In the genomic region with DNA sequence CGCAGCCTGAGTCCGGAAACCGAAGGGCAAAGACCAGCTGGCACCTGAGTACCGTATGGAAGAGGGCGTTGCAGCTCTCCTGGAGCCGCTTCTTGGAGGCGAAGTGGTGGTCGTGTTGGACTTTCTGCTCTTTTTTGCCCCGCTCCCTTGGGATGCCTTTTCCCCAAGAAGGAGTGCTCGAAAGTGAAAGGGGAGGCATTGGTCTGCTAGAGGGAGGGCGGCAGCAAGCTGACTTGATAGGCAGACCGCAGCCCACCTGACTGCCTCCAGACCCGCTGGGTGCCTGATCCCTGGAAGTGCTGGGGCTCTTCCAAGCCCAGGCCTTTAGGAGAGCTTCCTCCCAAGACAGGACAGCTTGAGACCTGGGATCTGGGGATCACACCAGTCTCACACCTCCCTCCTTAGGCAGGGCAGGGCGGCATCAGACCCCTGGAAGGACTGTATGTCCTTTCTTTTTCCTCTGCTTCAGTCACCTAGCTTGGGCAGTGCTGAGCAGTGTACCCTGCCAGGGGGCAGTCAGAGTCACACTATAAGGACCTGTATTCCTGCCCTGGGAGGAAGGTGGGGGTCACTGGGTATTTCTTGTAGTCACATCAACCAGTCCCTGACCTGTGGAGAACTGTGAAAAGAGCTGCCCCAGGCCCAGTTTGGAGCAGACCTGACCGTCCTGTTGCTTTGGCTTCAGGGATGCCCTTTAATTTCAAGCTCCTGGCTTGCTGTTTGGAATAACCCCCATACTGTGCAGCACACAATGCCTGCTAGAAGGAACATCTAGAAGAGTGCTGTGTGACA, we compare ENCODE assay signal across 8 cellular contexts. TPM values are rescaled to one million over a fixed set of nuclear protein-coding genes. Genes with fewer than 3 reads are reported as not detected.
DNase-seq lines count a peak whose midpoint lies in the region; ATAC-seq and TF ChIP-seq lines count a peak whose summit lies in the region.

No MANE protein-coding gene starts in this region.

- H3K27me3 Mint-ChIP-seq in CD4-positive, CD25-positive, alpha-beta regulatory T cell, result peaks cover 14% of the 10 kb centered on the region

- H3K9me2 ChIP-seq in HCT116 (ENCODE audit: insufficient read depth), result no peaks in the 10 kb centered on the region

- POLR2A ChIA-PET in HCT116 (lab: Charles Lee), result interaction anchor here (1.2 kb wide), 1 partner anchor 109 kb away, joined by 3 read pairs; a partner anchor contains a TSS

- H3K9ac ChIP-seq in HCT116 (ENCODE audit: low read length), result peak overlapping the region; percentile 90
- H3K9ac ChIP-seq in rectal smooth muscle tissue (ENCODE audit: low read length), result peak overlapping the region; percentile 19

- no peaks in the 10 kb centered on the region for H4K20me1 ChIP-seq in HCT116 (ENCODE audit: insufficient read depth)

- H3K4me1 ChIP-seq in CD4-positive, CD25-positive, alpha-beta regulatory T cell (ENCODE audit: control insufficient read depth, insufficient read depth, low read length, poor library complexity, severe bottlenecking), result peaks cover 27% of the 10 kb centered on the region
- H3K4me1 ChIP-seq in HCT116 (ENCODE audit: control insufficient read depth in 1 of 2, insufficient read depth in 2 of 2, low read length in 2 of 2) (peaks cover 37 to 64% of the 10 kb centered on the region in 2 experiments), gastroesophageal sphincter (peaks cover 0 to 71% (median 32%) of the 10 kb centered on the region in 3 donors), rectal smooth muscle tissue (ENCODE audit: control insufficient read depth, insufficient read depth, low read length) (peaks cover 25% of the 10 kb centered on the region)

- WGBS in gastroesophageal sphincter (ENCODE audit: low coverage in 1 of 2), 2 donors, result 67% methylated on average over 1 of the region's 15 CpGs; no CpG with 5 or more reads in 1 of the 2 donors

- H3K4me3 Mint-ChIP-seq in CD4-positive, CD25-positive, alpha-beta regulatory T cell, result peak overlapping the region; percentile 86 to 96 (median 90)

- H3K4me3 ChIP-seq in CD4-positive, CD25-positive, alpha-beta regulatory T cell (ENCODE audit: low read depth, low read length), result peak overlapping the region; percentile 75
- H3K4me3 ChIP-seq in HCT116 (replicated peaks in 1 of 2; ENCODE audit: low read depth in 1 of 2, low read length in 2 of 2) (peak overlapping the region; percentile 77 to 84), gastroesophageal sphincter (peak overlapping the region; percentile 69 to 95), rectal smooth muscle tissue (ENCODE audit: low read length) (peak overlapping the region; percentile 93)

- H3K4me1 Mint-ChIP-seq in CD4-positive, CD25-positive, alpha-beta regulatory T cell, result peaks cover 0 to 33% (median 12%) of the 10 kb centered on the region in 4 donors

- peak overlapping the region; percentile 97 for H3K4me2 ChIP-seq in HCT116 (ENCODE audit: low read length)

- H3K9me3 ChIP-seq in CD4-positive, CD25-positive, alpha-beta regulatory T cell (ENCODE audit: control insufficient read depth in 2 of 2, low read length in 2 of 2), result no peaks in the 10 kb centered on the region
- H3K9me3 ChIP-seq in HCT116 (ENCODE audit: control insufficient read depth in 1 of 2, insufficient read depth in 1 of 2, low read depth in 1 of 2, low read length in 2 of 2), result no peaks in the 10 kb centered on the region
- H3K9me3 ChIP-seq in gastroesophageal sphincter, result no peaks in the 10 kb centered on the region

- peaks cover 59% of the 10 kb centered on the region for H3K79me2 ChIP-seq in HCT116 (ENCODE audit: insufficient read depth, low read length)

- H3K27me3 ChIP-seq in CD4-positive, CD25-positive, alpha-beta regulatory T cell (ENCODE audit: control insufficient read depth, insufficient read depth, low read length), result no peaks in the 10 kb centered on the region
- H3K27me3 ChIP-seq in HCT116 (ENCODE audit: insufficient read depth, low read length), result no peaks in the 10 kb centered on the region
- no peaks in the 10 kb centered on the region for H3K27me3 ChIP-seq in gastroesophageal sphincter
- no peaks in the 10 kb centered on the region for H3K27me3 ChIP-seq in rectal smooth muscle tissue (ENCODE audit: control insufficient read depth, insufficient read depth, low read length)

- H3K27ac ChIP-seq in CD4-positive, CD25-positive, alpha-beta regulatory T cell (ENCODE audit: insufficient read depth, low read length, poor library complexity, severe bottlenecking), result no peak overlapping the region
- peak overlapping the region; percentile 97; the same call in 1 of the 2 replicates for H3K27ac ChIP-seq in HCT116 (ENCODE audit: low read depth, low read length)
- peak overlapping the region; percentile 100 for H3K27ac ChIP-seq in VCaP
- H3K27ac ChIP-seq in gastroesophageal sphincter, result peak overlapping the region; percentile 2 to 94 (median 89)
- H3K27ac ChIP-seq in rectal smooth muscle tissue (ENCODE audit: low read depth, low read length), result peak overlapping the region; percentile 66

- no peak overlapping the region for H2AFZ ChIP-seq in HCT116 (ENCODE audit: low read depth, low read length, poor library complexity, severe bottlenecking)

- no peak for TF ChIP-seq CTCF in HCT116 (IDR thresholded peaks at IDR 0.05 in 2 of 3, conservative IDR thresholded peaks at IDR 0.05 in 1 of 3; ENCODE audit: borderline replicate concordance in 1 of 3, insufficient read depth in 1 of 3, low read depth in 2 of 3, low read length in 2 of 3)
- TF ChIP-seq CTCF in VCaP (conservative IDR thresholded peaks at IDR 0.05), result no peak
- TF ChIP-seq CTCF in gastroesophageal sphincter (IDR thresholded peaks at IDR 0.05), result no peak

- intact Hi-C loops in HCT116 (cut with micrococcal nuclease), result loop anchor here (10.0 kb wide), 2 partner anchors 101 to 321 kb away; a partner anchor contains a TSS

- no peak for ATAC-seq in CD4-positive, CD25-positive, alpha-beta regulatory T cell (ENCODE audit: low read depth in 2 of 2)
- 0 out of 2 replicates have a peak, but pooled peaks have one; percentile 0 for ATAC-seq in HCT116
- peak; percentile 20 for ATAC-seq in gastroesophageal sphincter
- no peak for ATAC-seq in HG03565 (IDR thresholded peaks at IDR 0.05; ENCODE audit: unreplicated experiment)

- no peak for DNase-seq in CD4-positive, CD25-positive, alpha-beta regulatory T cell
- DNase-seq in HCT116 (ENCODE audit: low read depth, low spot score), result no peak
- DNase-seq in GF-D8 (lab: John Stamatoyannopoulos, UW), result no peak
- no peak for DNase-seq in NOMO-1 treated with DMSO at 0.1 percent for 48 hours (lab: John Stamatoyannopoulos, UW; ENCODE audit: unreplicated experiment)

- TF ChIP-seq POLR2A in HCT116 (IDR thresholded peaks at IDR 0.05; ENCODE audit: borderline replicate concordance, extremely low read depth, insufficient read depth, insufficient read length) (no peak), gastroesophageal sphincter (IDR thresholded peaks at IDR 0.05) (no peak)

- H3K36me3 ChIP-seq in CD4-positive, CD25-positive, alpha-beta regulatory T cell (ENCODE audit: control insufficient read depth, insufficient read depth, low read length), result no peaks in the 10 kb centered on the region
- H3K36me3 ChIP-seq in HCT116 (ENCODE audit: control insufficient read depth in 1 of 2, insufficient read depth in 2 of 2, low read length in 2 of 2) (no peaks in the 10 kb centered on the region), gastroesophageal sphincter (no peaks in the 10 kb centered on the region), rectal smooth muscle tissue (ENCODE audit: control insufficient read depth, insufficient read depth, low read length) (no peaks in the 10 kb centered on the region)

- TF ChIP-seq EP300 in gastroesophageal sphincter (IDR thresholded peaks at IDR 0.05), result no peak

- peaks cover 0 to 1% (median 0%) of the 10 kb centered on the region in 7 donors for H3K9me3 Mint-ChIP-seq in CD4-positive, CD25-positive, alpha-beta regulatory T cell

- RAD21 ChIA-PET in HCT116 (lab: Charles Lee; ENCODE audit: low non-redundant PET in 1 of 2, low total read pairs in 2 of 2, uncharacterized antibody in 2 of 2, unreplicated experiment in 2 of 2), result no interaction called here

- BruUV-seq in HCT116 (replicated peaks; lab: Mats Ljungman, UMichigan), result no TSS peak

- no peak overlapping the region for H3K27ac Mint-ChIP-seq in CD4-positive, CD25-positive, alpha-beta regulatory T cell

- H3K36me3 Mint-ChIP-seq in CD4-positive, CD25-positive, alpha-beta regulatory T cell, result peaks cover 1% of the 10 kb centered on the region

- TF ChIP-seq RAD21 in HCT116 (IDR thresholded peaks at IDR 0.05; ENCODE audit: low read depth), result no peak

- CTCF ChIA-PET in HCT116 (lab: Charles Lee), result interaction anchor here (0.9 to 1.3 kb wide), 2 partner anchors 10 to 24 kb away, joined by 3 to 4 read pairs; no protein-coding TSS in a partner anchor

TF ChIP-seq in HCT116, 20 proteins besides CTCF, POLR2A, EP300 and RAD21:
- TF ChIP-seq, protein P1, sequence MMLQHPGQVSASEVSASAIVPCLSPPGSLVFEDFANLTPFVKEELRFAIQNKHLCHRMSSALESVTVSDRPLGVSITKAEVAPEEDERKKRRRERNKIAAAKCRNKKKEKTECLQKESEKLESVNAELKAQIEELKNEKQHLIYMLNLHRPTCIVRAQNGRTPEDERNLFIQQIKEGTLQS (IDR thresholded peaks at IDR 0.05), result no peak
- TF ChIP-seq YY1 (IDR thresholded peaks at IDR 0.05; ENCODE audit: extremely low read depth, insufficient replicate concordance, low read depth, low read length) (no peak), TCF7L2 (IDR thresholded peaks at IDR 0.05; ENCODE audit: borderline replicate concordance, extremely low read depth, insufficient read depth, insufficient read length) (no peak), EZH2 (IDR thresholded peaks at IDR 0.05) (no peak), ZNF274 (IDR thresholded peaks at IDR 0.05; ENCODE audit: low read depth, low read length) (no peak), SRF (IDR thresholded peaks at IDR 0.05; ENCODE audit: low read depth) (no peak), FOSL1 (IDR thresholded peaks at IDR 0.05; ENCODE audit: low read depth) (no peak), EGR1 (IDR thresholded peaks at IDR 0.05; ENCODE audit: low read depth) (no peak)

RNA-seq across cellular contexts. Expression of a gene that starts 2.1 kb away (rescaled TPM):
- 12.7 TPM for total RNA-seq in CD4-positive, CD25-positive, alpha-beta regulatory T cell
- 1 to 10 TPM in 2 of 4 donors, under 1 TPM in 2; 0.14 to 2.4 (median 1.0) TPM for polyA plus RNA-seq in CD4-positive, CD25-positive, alpha-beta regulatory T cell
- 18.3 TPM for total RNA-seq in HCT116 (2021; ENCODE audit: unreplicated experiment)
- polyA plus RNA-seq in HCT116 (2012), result 6.9 and 9.8 TPM in 2 replicates
- total RNA-seq in gastroesophageal sphincter, result 1 to 10 TPM; 5.5 to 9.2 (median 7.6) TPM

RNA-seq across cellular contexts. Expression of a gene that starts 40.3 kb away (rescaled TPM):
- total RNA-seq in CD4-positive, CD25-positive, alpha-beta regulatory T cell, result 26.0 TPM
- 1 to 10 TPM; 5.9 to 9.6 (median 8.3) TPM for polyA plus RNA-seq in CD4-positive, CD25-positive, alpha-beta regulatory T cell
- 8.3 TPM for total RNA-seq in HCT116 (2021; ENCODE audit: unreplicated experiment)
- 4.6 and 5.6 TPM in 2 replicates for polyA plus RNA-seq in HCT116 (2012)
- 10 to 100 TPM; 10.5 to 38.3 (median 19.3) TPM for total RNA-seq in gastroesophageal sphincter

Comparison
In these comparisons a context has a peak if more than half of its experiments do, and no peak if none do; other contexts are left out.
1. ATAC-seq: peak in HCT116 (single experiment) and gastroesophageal sphincter (single experiment); none in CD4-positive, CD25-positive, alpha-beta regulatory T cell (0 of 2) and HG03565 (single experiment).
2. Peak in every context shown above with its lines, with median percentiles within 50 percentile points of each other: H3K4me3 ChIP-seq.